In the genomic region with DNA sequence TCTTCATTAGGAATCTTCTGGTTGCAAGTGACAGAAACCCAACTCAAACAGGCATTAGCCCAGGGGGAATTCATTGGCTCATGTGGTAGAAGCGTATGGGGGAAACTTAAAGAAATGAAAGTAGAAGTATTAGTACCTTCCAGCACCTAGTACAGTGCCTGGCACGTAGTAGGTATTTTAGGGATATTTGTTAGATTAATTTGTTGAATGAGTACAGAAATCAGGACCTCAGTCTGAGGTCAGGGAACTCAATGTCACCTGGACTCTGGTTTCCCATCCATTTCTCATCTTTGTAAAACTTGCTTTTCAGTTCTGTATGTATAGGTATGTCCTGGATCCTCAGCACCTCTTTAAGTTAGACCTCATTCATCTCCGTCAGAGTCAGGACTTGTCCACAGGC, we compare ENCODE assay signal across 36 cellular contexts. TPM values are rescaled to one million over a fixed set of nuclear protein-coding genes. Genes with fewer than 3 reads are reported as not detected.
"Had no signal": no experiment of that assay in that cellular context is flagged by ENCODE, and none has a peak within 500 bp of the region (broad histone marks: within the 10 kb centered on the region; RNA-seq: fewer than 3 reads in every experiment).

No MANE protein-coding gene starts in this region.

- H3K36me3 ChIP-seq: adrenal gland, brain microvascular endothelial cell, breast epithelium had no signal

- H3K4me3 Mint-ChIP-seq: activated B cell treated with CpG ODN at 0.5 μM for 24 hours; activated CD4-positive, alpha-beta memory T cell treated with anti-CD3 and anti-CD28 coated beads for 36 hours; activated CD4-positive, alpha-beta T cell treated with anti-CD3 and anti-CD28 coated beads, Interleukin-2, amount 10 ng/mL, durations not matched to agents 24 days and 14 days; activated CD8-positive, alpha-beta T cell treated with anti-CD3 and anti-CD28 coated beads for 36 hours; activated naive CD4-positive, alpha-beta T cell treated with anti-CD3 and anti-CD28 coated beads for 36 hours; activated naive CD8-positive, alpha-beta T cell treated with anti-CD3 and anti-CD28 coated beads for 36 hours; activated T-cell treated with anti-CD3 and anti-CD28 coated beads, Interleukin-2, amount 50 U/mL, for 4 hours; activated T-cell treated with anti-CD3 and anti-CD28 coated beads, Interleukin-2, amount 50 U/mL, for 72 hours; activated T-helper 1 cell treated with anti-CD3 and anti-CD28 coated beads, Interleukin-12 subunit alpha, Interleukin-12 subunit beta, Interleukin-2, Interleukin-4 antibody, amounts not matched to agents 30 ng/mL and 10 ng/mL and 1 ng/mL, durations not matched to agents 14 hours and 24 hours and 36 hours; activated T-helper 17 cell treated with anti-CD3 and anti-CD28 coated beads, Interleukin-2, amount 50 U/mL, for 72 hours; T-helper 1 cell treated with Interleukin-12 subunit alpha and Interleukin-12 subunit beta and Interleukin-4 antibody, amounts not matched to agents 30 μg/mL and 1 μg/mL, for 36 hours; T-helper 2 cell treated with Interferon-gamma antibody and Interleukin-4, amounts not matched to agents 5 μg/mL and 100 μg/mL, for 36 hours had no signal

- H3K9me3 ChIP-seq: adrenal gland, body of pancreas, breast epithelium had no signal

- H3K27ac Mint-ChIP-seq: activated B cell treated with CpG ODN at 0.5 μM for 24 hours; activated CD4-positive, alpha-beta memory T cell treated with anti-CD3 and anti-CD28 coated beads for 36 hours; activated CD4-positive, alpha-beta T cell treated with anti-CD3 and anti-CD28 coated beads, Interleukin-2, amount 10 ng/mL, durations not matched to agents 24 days and 14 days; activated CD8-positive, alpha-beta T cell treated with anti-CD3 and anti-CD28 coated beads for 36 hours; activated naive CD4-positive, alpha-beta T cell treated with anti-CD3 and anti-CD28 coated beads for 36 hours; activated naive CD4-positive, alpha-beta T cell treated with anti-CD3 and anti-CD28 coated beads, Interleukin-2, amount 50 U/mL, for 72 hours; activated naive CD8-positive, alpha-beta T cell treated with anti-CD3 and anti-CD28 coated beads for 36 hours; activated T-cell treated with anti-CD3 and anti-CD28 coated beads, Interleukin-2, amount 50 U/mL, for 72 hours; activated T-helper 1 cell treated with anti-CD3 and anti-CD28 coated beads, Interleukin-12 subunit alpha, Interleukin-12 subunit beta, Interleukin-2, Interleukin-4 antibody, amounts not matched to agents 30 ng/mL and 10 ng/mL and 1 ng/mL, durations not matched to agents 14 hours and 24 hours and 36 hours; activated T-helper 17 cell treated with anti-CD3 and anti-CD28 coated beads, Interleukin-2, amount 50 U/mL, for 72 hours; T-helper 1 cell treated with Interleukin-12 subunit alpha and Interleukin-12 subunit beta and Interleukin-4 antibody, amounts not matched to agents 30 μg/mL and 1 μg/mL, for 36 hours; T-helper 2 cell treated with Interferon-gamma antibody and Interleukin-4, amounts not matched to agents 5 μg/mL and 100 μg/mL, for 36 hours had no signal

- ATAC-seq: activated CD8-positive, alpha-beta T cell treated with anti-CD3 and anti-CD28 coated beads for 36 hours; activated naive CD4-positive, alpha-beta T cell treated with anti-CD3 and anti-CD28 coated beads, Interleukin-2, amount 50 U/mL, for 72 hours; activated T-cell treated with anti-CD3 and anti-CD28 coated beads, Interleukin-2, amount 50 U/mL, for 4 hours; activated T-cell treated with anti-CD3 and anti-CD28 coated beads, Interleukin-2, amount 50 U/mL, for 72 hours; activated T-helper 17 cell treated with anti-CD3 and anti-CD28 coated beads, Interleukin-2, amount 50 U/mL, for 72 hours; body of pancreas had no signal

- H3K36me3 Mint-ChIP-seq: activated CD4-positive, alpha-beta memory T cell treated with anti-CD3 and anti-CD28 coated beads for 36 hours; activated naive CD4-positive, alpha-beta T cell treated with anti-CD3 and anti-CD28 coated beads, Interleukin-2, amount 50 U/mL, for 72 hours; activated naive CD8-positive, alpha-beta T cell treated with anti-CD3 and anti-CD28 coated beads for 36 hours had no signal

- H3K9me3 Mint-ChIP-seq: activated B cell treated with CpG ODN at 0.5 μM for 24 hours; activated CD4-positive, alpha-beta memory T cell treated with anti-CD3 and anti-CD28 coated beads for 36 hours; activated CD4-positive, alpha-beta T cell treated with anti-CD3 and anti-CD28 coated beads, Interleukin-2, amount 10 ng/mL, durations not matched to agents 24 days and 14 days; activated CD8-positive, alpha-beta T cell treated with anti-CD3 and anti-CD28 coated beads for 36 hours; activated naive CD4-positive, alpha-beta T cell treated with anti-CD3 and anti-CD28 coated beads for 36 hours; activated naive CD4-positive, alpha-beta T cell treated with anti-CD3 and anti-CD28 coated beads, Interleukin-2, amount 50 U/mL, for 72 hours; activated naive CD8-positive, alpha-beta T cell treated with anti-CD3 and anti-CD28 coated beads for 36 hours; activated T-cell treated with anti-CD3 and anti-CD28 coated beads, Interleukin-2, amount 50 U/mL, for 4 hours; activated T-cell treated with anti-CD3 and anti-CD28 coated beads, Interleukin-2, amount 50 U/mL, for 72 hours; activated T-helper 1 cell treated with anti-CD3 and anti-CD28 coated beads, Interleukin-12 subunit alpha, Interleukin-12 subunit beta, Interleukin-2, Interleukin-4 antibody, amounts not matched to agents 30 ng/mL and 10 ng/mL and 1 ng/mL, durations not matched to agents 14 hours and 24 hours and 36 hours; activated T-helper 17 cell treated with anti-CD3 and anti-CD28 coated beads, Interleukin-2, amount 50 U/mL, for 72 hours; T-helper 1 cell treated with Interleukin-12 subunit alpha and Interleukin-12 subunit beta and Interleukin-4 antibody, amounts not matched to agents 30 μg/mL and 1 μg/mL, for 36 hours; T-helper 2 cell treated with Interferon-gamma antibody and Interleukin-4, amounts not matched to agents 5 μg/mL and 100 μg/mL, for 36 hours had no signal

- H3K27me3 ChIP-seq: adrenal gland, body of pancreas, brain microvascular endothelial cell, breast epithelium had no signal

- H3K27me3 Mint-ChIP-seq: activated CD4-positive, alpha-beta memory T cell treated with anti-CD3 and anti-CD28 coated beads for 36 hours had no signal

- H3K4me1 Mint-ChIP-seq: activated B cell treated with CpG ODN at 0.5 μM for 24 hours; activated CD4-positive, alpha-beta T cell treated with anti-CD3 and anti-CD28 coated beads, Interleukin-2, amount 10 ng/mL, durations not matched to agents 24 days and 14 days; activated naive CD8-positive, alpha-beta T cell treated with anti-CD3 and anti-CD28 coated beads for 36 hours; activated T-helper 17 cell treated with anti-CD3 and anti-CD28 coated beads, Interleukin-2, amount 50 U/mL, for 72 hours had no signal

- H3K27ac ChIP-seq: adrenal gland, body of pancreas, brain microvascular endothelial cell, breast epithelium, VCaP had no signal

- H3K4me3 ChIP-seq: adrenal gland, body of pancreas, breast epithelium had no signal

- DNase-seq: activated B cell treated with CpG ODN at 0.5 μM for 24 hours; activated CD4-positive, alpha-beta memory T cell treated with anti-CD3 and anti-CD28 coated beads for 36 hours; activated CD4-positive, alpha-beta T cell treated with anti-CD3 and anti-CD28 coated beads for 4 hours; activated CD4-positive, alpha-beta T cell treated with anti-CD3 and anti-CD28 coated beads, Interleukin-2, amount 10 ng/mL, durations not matched to agents 24 days and 14 days; activated CD4-positive, alpha-beta T cell treated with anti-CD3 and anti-CD28 coated beads, Interleukin-2, amount 50 U/mL, for 1 hour; activated CD4-positive, alpha-beta T cell treated with anti-CD3 and anti-CD28 coated beads, Interleukin-2, amount 50 U/mL, for 4 hours; activated CD4-positive, CD25-positive, alpha-beta regulatory T cell treated with anti-CD3 and anti-CD28 coated beads, Interleukin-2, amount 50 U/mL, for 72 hours; activated CD8-positive, alpha-beta memory T cell treated with anti-CD3 and anti-CD28 coated beads, Interleukin-2, amount 50 U/mL, for 4 hours; activated CD8-positive, alpha-beta T cell treated with anti-CD3 and anti-CD28 coated beads for 36 hours; activated effector memory CD4-positive, alpha-beta T cell treated with anti-CD3 and anti-CD28 coated beads, Interleukin-2, amount 50 U/mL, for 16 hours; activated gamma-delta T cell treated with Interleukin-2 at 50 U/mL for 16 hours; activated naive CD4-positive, alpha-beta T cell; activated naive CD4-positive, alpha-beta T cell treated with anti-CD3 and anti-CD28 coated beads for 36 hours; activated naive CD8-positive, alpha-beta T cell treated with anti-CD3 and anti-CD28 coated beads for 36 hours; activated T-cell treated with anti-CD3 and anti-CD28 coated beads for 4 hours; activated T-cell treated with anti-CD3 and anti-CD28 coated beads, Interleukin-2, amount 50 U/mL, for 1 hour; activated T-cell treated with anti-CD3 and anti-CD28 coated beads, Interleukin-2, amount 50 U/mL, for 4 hours; activated T-cell treated with anti-CD3 and anti-CD28 coated beads, Interleukin-2, amount 50 U/mL, for 72 hours; adrenal gland; amniotic stem cell; aorta; body of pancreas; brain microvascular endothelial cell; central memory CD4-positive, alpha-beta T cell; T-helper 1 cell; T-helper 2 cell; T-helper 9 cell had no signal

- H3K4me1 ChIP-seq: adrenal gland, body of pancreas, breast epithelium had no signal

RNA-seq across cellular contexts. Expression of a gene that starts 32.5 kb away (rescaled TPM):
- total RNA-seq: activated B cell treated with CpG ODN at 0.5 μM for 24 hours; activated CD4-positive, alpha-beta memory T cell treated with anti-CD3 and anti-CD28 coated beads for 36 hours; activated CD4-positive, alpha-beta T cell treated with anti-CD3 and anti-CD28 coated beads, Interleukin-2, amount 10 ng/mL, durations not matched to agents 24 days and 14 days; activated CD8-positive, alpha-beta memory T cell treated with anti-CD3 and anti-CD28 coated beads for 36 hours; activated CD8-positive, alpha-beta T cell treated with anti-CD3 and anti-CD28 coated beads for 36 hours; activated naive CD4-positive, alpha-beta T cell treated with anti-CD3 and anti-CD28 coated beads for 36 hours; activated naive CD4-positive, alpha-beta T cell treated with anti-CD3 and anti-CD28 coated beads, Interleukin-2, amount 50 U/mL, for 72 hours; activated naive CD8-positive, alpha-beta T cell treated with anti-CD3 and anti-CD28 coated beads for 36 hours; activated T-cell treated with anti-CD3 and anti-CD28 coated beads, Interleukin-2, amount 50 U/mL, for 72 hours; cardiac septum had no signal
